ENCODE assay signal across 8 cellular contexts in genomic region chr19:3627351-3627723, GRCh38. TPM values are rescaled to one million over a fixed set of nuclear protein-coding genes. Genes with fewer than 3 reads are reported as not detected.
DNase-seq lines count a peak whose midpoint lies in the region; ATAC-seq, FAIRE-seq and TF ChIP-seq lines count a peak whose summit lies in the region.

No MANE protein-coding gene starts in this region.

- ATAC-seq in heart left ventricle (no peak), left cardiac atrium (no peak), upper lobe of right lung (no peak)

- H3K4me3 Mint-ChIP-seq in astrocyte (ENCODE audit: unreplicated experiment) (peak overlapping the region; percentile 94), mesothelial cell of epicardium (no peak overlapping the region)

- peaks cover 36% of the 10 kb centered on the region for H3K79me2 ChIP-seq in astrocyte (ENCODE audit: insufficient read depth, low read length)

- H3K4me3 ChIP-seq in heart left ventricle (peak overlapping the region in 9 of 12 donors; percentile 16 to 100 (median 88)), astrocyte (ENCODE audit: insufficient read depth, low read depth, low read length) (no peak overlapping the region), upper lobe of right lung (peak overlapping the region; percentile 77)

- peaks cover 4% of the 10 kb centered on the region for H3K36me3 Mint-ChIP-seq in astrocyte (ENCODE audit: low read depth, unreplicated experiment)
- peaks cover 2% of the 10 kb centered on the region for H3K36me3 Mint-ChIP-seq in mesothelial cell of epicardium

- peaks cover 0 to 28% (median 19%) of the 10 kb centered on the region in 12 donors for H3K4me1 ChIP-seq in heart left ventricle
- H3K4me1 ChIP-seq in astrocyte (ENCODE audit: insufficient read depth, low read length), result peaks cover 10% of the 10 kb centered on the region
- H3K4me1 ChIP-seq in upper lobe of right lung, result peaks cover 15% of the 10 kb centered on the region

- H3K27me3 Mint-ChIP-seq in astrocyte (ENCODE audit: low read depth, unreplicated experiment) (no peaks in the 10 kb centered on the region), mesothelial cell of epicardium (ENCODE audit: low read depth) (no peaks in the 10 kb centered on the region)

- H3K27me3 ChIP-seq in heart left ventricle (no peaks in the 10 kb centered on the region), astrocyte (ENCODE audit: insufficient read depth, low read length) (no peaks in the 10 kb centered on the region), upper lobe of right lung (no peaks in the 10 kb centered on the region)

- H3K4me1 Mint-ChIP-seq in astrocyte (ENCODE audit: low read depth, unreplicated experiment) (peaks cover 4% of the 10 kb centered on the region), mesothelial cell of epicardium (peaks cover 25% of the 10 kb centered on the region)

- no peak for FAIRE-seq in astrocyte (lab: Jason Lieb, UNC)

- no peak for TF ChIP-seq CTCF in heart left ventricle (IDR thresholded peaks at IDR 0.05)
- no peak for TF ChIP-seq CTCF in astrocyte (IDR thresholded peaks at IDR 0.05; ENCODE audit: insufficient read depth, low read depth, low read length)
- TF ChIP-seq CTCF in mesothelial cell of epicardium (IDR thresholded peaks at IDR 0.05; ENCODE audit: unreplicated experiment), result no peak
- TF ChIP-seq CTCF in upper lobe of right lung (IDR thresholded peaks at IDR 0.05), result no peak

- H3K27ac Mint-ChIP-seq in astrocyte (ENCODE audit: unreplicated experiment) (no peak overlapping the region), mesothelial cell of epicardium (peak overlapping the region; percentile 99)

- intact Hi-C loops in heart left ventricle (cut with DNase I) (loop anchor here in 1 of 10 donors (2.0 kb wide), 1 partner anchor 55 kb away; the partner anchor contains the start of gene HMG20B), left cardiac atrium (cut with DNase I) (no loop called here), upper lobe of right lung (cut with DNase I) (no loop called here)

- 58 to 64% (median 62%) methylated on average over 7 of the region's 7 CpGs for WGBS in heart left ventricle, 4 donors

- H3K9me3 ChIP-seq in heart left ventricle (no peaks in the 10 kb centered on the region), astrocyte (ENCODE audit: insufficient read depth, low read depth, low read length) (no peaks in the 10 kb centered on the region), upper lobe of right lung (no peaks in the 10 kb centered on the region)

- H3K9ac ChIP-seq in astrocyte (ENCODE audit: low read length), result no peak overlapping the region

- DNase-seq in heart left ventricle (no peak), left cardiac atrium (no peak), astrocyte (ENCODE audit: low read depth) (no peak), mesothelial cell of epicardium (ENCODE audit: low spot score in 2 of 2, unreplicated experiment in 2 of 2) (no peak), upper lobe of right lung (no peak), activated gamma-delta T cell (lab: John Stamatoyannopoulos, UW) (no peak), GM03348 (ENCODE audit: low spot score) (no peak)
- DNase-seq in NK-92 treated with Interleukin-12 subunit alpha and Interleukin-12 subunit beta, amount 100 ng/mL, for 24 hours (lab: John Stamatoyannopoulos, UW), result no peak

- H3K36me3 ChIP-seq in heart left ventricle, result peaks cover 0 to 31% (median 13%) of the 10 kb centered on the region in 9 donors
- H3K36me3 ChIP-seq in astrocyte (ENCODE audit: insufficient read depth, low read length), result no peaks in the 10 kb centered on the region
- H3K36me3 ChIP-seq in upper lobe of right lung, result peaks cover 17% of the 10 kb centered on the region

- peak overlapping the region in 10 of 12 donors; percentile 85 to 100 (median 94) for H3K27ac ChIP-seq in heart left ventricle
- H3K27ac ChIP-seq in astrocyte (ENCODE audit: low read depth, low read length), result no peak overlapping the region
- H3K27ac ChIP-seq in upper lobe of right lung, result peak overlapping the region; percentile 93

- peak overlapping the region; percentile 95 for H3K4me2 ChIP-seq in astrocyte (ENCODE audit: low read length)

- TF ChIP-seq POLR2A in heart left ventricle (IDR thresholded peaks at IDR 0.05), result no peak

- peaks cover 27% of the 10 kb centered on the region for H4K20me1 ChIP-seq in astrocyte (ENCODE audit: insufficient read depth, low read length)

- H3K9me3 Mint-ChIP-seq in astrocyte (ENCODE audit: unreplicated experiment), result no peaks in the 10 kb centered on the region
- H3K9me3 Mint-ChIP-seq in mesothelial cell of epicardium, result no peaks in the 10 kb centered on the region

- H2AFZ ChIP-seq in astrocyte (ENCODE audit: low read depth, low read length), result peak overlapping the region; percentile 62

RNA-seq across cellular contexts. Expression of gene CACTIN, which starts 0.7 kb away (rescaled TPM):
- 10 to 100 TPM in 8 of 9 donors, 1 to 10 TPM in 1; 9.8 to 23.4 (median 14.1) TPM for total RNA-seq in heart left ventricle
- 10 to 100 TPM; 11.9 to 20.4 TPM for polyA plus RNA-seq in heart left ventricle
- total RNA-seq in left cardiac atrium, result 10 to 100 TPM; 12.5 to 12.9 TPM
- 22.0 and 26.7 TPM in 2 replicates for total RNA-seq in astrocyte
- total RNA-seq in mesothelial cell of epicardium, result 36.6 to 39.2 TPM (median 37.3 TPM) in 3 replicates
- 24.3 TPM for total RNA-seq in upper lobe of right lung

RNA-seq across cellular contexts. Expression of gene TBXA2R, which starts 20.7 kb away (rescaled TPM):
- total RNA-seq in heart left ventricle (1 to 10 TPM; 2.4 to 5.1 (median 2.9) TPM), left cardiac atrium (1 to 10 TPM; 2.3 to 3.7 TPM), astrocyte (0.31 and 0.39 TPM in 2 replicates), mesothelial cell of epicardium (0.38 to 1.0 TPM (median 0.47 TPM) in 3 replicates), upper lobe of right lung (4.7 TPM)
- polyA plus RNA-seq in heart left ventricle, result 1 to 10 TPM; 1.9 to 2.2 TPM

RNA-seq across cellular contexts. Expression of gene GIPC3, which starts 42.1 kb away (rescaled TPM):
- total RNA-seq in heart left ventricle, result 1 to 10 TPM in 8 of 9 donors, under 1 TPM in 1; 1.00 to 3.3 (median 2.1) TPM
- 1 to 10 TPM; 1.2 TPM for polyA plus RNA-seq in heart left ventricle
- total RNA-seq in left cardiac atrium, result 1 to 10 TPM; 1.5 to 1.6 TPM
- total RNA-seq in astrocyte, result 0.09 and 0.10 TPM in 2 replicates
- 0.07 to 0.11 TPM (median 0.09 TPM) in 3 replicates for total RNA-seq in mesothelial cell of epicardium
- total RNA-seq in upper lobe of right lung, result 6.5 TPM

RNA-seq across cellular contexts. Expression of gene HMG20B, which starts 54.6 kb away (rescaled TPM):
- total RNA-seq in heart left ventricle (10 to 100 TPM; 24.8 to 65.6 (median 35.4) TPM), left cardiac atrium (10 to 100 TPM; 34.8 to 42.0 TPM), astrocyte (55.9 and 63.8 TPM in 2 replicates), mesothelial cell of epicardium (89.5 to 94.9 TPM (median 93.9 TPM) in 3 replicates), upper lobe of right lung (60.0 TPM)
- polyA plus RNA-seq in heart left ventricle, result 10 to 100 TPM; 48.8 to 68.6 TPM
